In genomic region chr7:94160719-94161435, GRCh38 we compare ENCODE assay signal across 8 cellular contexts.
DNase-seq lines count a peak whose midpoint lies in the region; ATAC-seq and TF ChIP-seq lines count a peak whose summit lies in the region.

No MANE protein-coding gene starts in this region.

- H3K36me3 Mint-ChIP-seq in dendritic cell treated with granulocyte-macrophage colony-stimulating factor and Interleukin-4, amounts not matched to agents 40 ng/mL and 50 ng/mL, for 4 days (ENCODE audit: low read depth): no peaks in the 10 kb centered on the region
- H3K36me3 Mint-ChIP-seq in stimulated activated effector memory CD8-positive, alpha-beta T cell treated with anti-CD3 and anti-CD28 coated beads, Interleukin-12 subunit alpha, Interleukin-12 subunit beta, amount 100 ng/mL, for 72 hours: no peaks in the 10 kb centered on the region
- no peaks in the 10 kb centered on the region for H3K36me3 Mint-ChIP-seq in mesothelial cell of epicardium

- peak overlapping the region; percentile 66 for H3K4me3 Mint-ChIP-seq in dendritic cell treated with granulocyte-macrophage colony-stimulating factor and Interleukin-4, amounts not matched to agents 40 ng/mL and 50 ng/mL, for 4 days
- H3K4me3 Mint-ChIP-seq in stimulated activated effector memory CD8-positive, alpha-beta T cell treated with anti-CD3 and anti-CD28 coated beads, Interleukin-12 subunit alpha, Interleukin-12 subunit beta, amount 100 ng/mL, for 72 hours: no peak overlapping the region
- no peak overlapping the region for H3K4me3 Mint-ChIP-seq in mesothelial cell of epicardium

- intact Hi-C loops in dendritic cell treated with granulocyte-macrophage colony-stimulating factor and Interleukin-4, amounts not matched to agents 40 ng/mL and 50 ng/mL, for 4 days (cut with micrococcal nuclease): loop anchor here (10.0 kb wide), 1 partner anchor 596 kb away; no protein-coding TSS in a partner anchor

- H3K27me3 Mint-ChIP-seq in dendritic cell treated with granulocyte-macrophage colony-stimulating factor and Interleukin-4, amounts not matched to agents 40 ng/mL and 50 ng/mL, for 4 days: peaks cover 2% of the 10 kb centered on the region
- no peaks in the 10 kb centered on the region for H3K27me3 Mint-ChIP-seq in mesothelial cell of epicardium (ENCODE audit: low read depth)

- peaks cover 5% of the 10 kb centered on the region for H3K9me3 Mint-ChIP-seq in dendritic cell treated with granulocyte-macrophage colony-stimulating factor and Interleukin-4, amounts not matched to agents 40 ng/mL and 50 ng/mL, for 4 days
- H3K9me3 Mint-ChIP-seq in stimulated activated effector memory CD8-positive, alpha-beta T cell treated with anti-CD3 and anti-CD28 coated beads, Interleukin-12 subunit alpha, Interleukin-12 subunit beta, amount 100 ng/mL, for 72 hours: no peaks in the 10 kb centered on the region
- H3K9me3 Mint-ChIP-seq in mesothelial cell of epicardium: peaks cover 7% of the 10 kb centered on the region

- in situ Hi-C loops in GM13977 (cut with MboI; ENCODE audit: low pct_unique_long_range_greater_than_20kb, low sequenced_read_pairs, unreplicated experiment): no loop called here

- peak; percentile 31 for DNase-seq in GM13977 (ENCODE audit: low spot score)
- DNase-seq in stimulated activated effector memory CD8-positive, alpha-beta T cell treated with anti-CD3 and anti-CD28 coated beads, Interleukin-12 subunit alpha, Interleukin-12 subunit beta, amount 100 ng/mL, for 72 hours (ENCODE audit: low spot score in 2 of 2): no peak
- DNase-seq in mesothelial cell of epicardium (ENCODE audit: low spot score in 2 of 2, unreplicated experiment in 2 of 2): no peak
- no peak for DNase-seq in SHP77 treated with DMSO at 0.1 percent for 48 hours (lab: John Stamatoyannopoulos, UW)

- peak; percentile 94 for ATAC-seq in GM21381 (IDR thresholded peaks at IDR 0.05; ENCODE audit: unreplicated experiment)
- ATAC-seq in HG03432 (IDR thresholded peaks at IDR 0.05; ENCODE audit: unreplicated experiment): peak; percentile 99
- ATAC-seq in stimulated activated effector memory CD8-positive, alpha-beta T cell treated with anti-CD3 and anti-CD28 coated beads, Interleukin-12 subunit alpha, Interleukin-12 subunit beta, amount 100 ng/mL, for 72 hours: no peak
- no peak for ATAC-seq in esophagus mucosa

- peaks cover 19% of the 10 kb centered on the region for H3K4me1 Mint-ChIP-seq in dendritic cell treated with granulocyte-macrophage colony-stimulating factor and Interleukin-4, amounts not matched to agents 40 ng/mL and 50 ng/mL, for 4 days (ENCODE audit: low read depth)
- H3K4me1 Mint-ChIP-seq in stimulated activated effector memory CD8-positive, alpha-beta T cell treated with anti-CD3 and anti-CD28 coated beads, Interleukin-12 subunit alpha, Interleukin-12 subunit beta, amount 100 ng/mL, for 72 hours: peaks cover 6% of the 10 kb centered on the region
- no peaks in the 10 kb centered on the region for H3K4me1 Mint-ChIP-seq in mesothelial cell of epicardium

- H3K27ac Mint-ChIP-seq in dendritic cell treated with granulocyte-macrophage colony-stimulating factor and Interleukin-4, amounts not matched to agents 40 ng/mL and 50 ng/mL, for 4 days: peak overlapping the region; percentile 86
- H3K27ac Mint-ChIP-seq in stimulated activated effector memory CD8-positive, alpha-beta T cell treated with anti-CD3 and anti-CD28 coated beads, Interleukin-12 subunit alpha, Interleukin-12 subunit beta, amount 100 ng/mL, for 72 hours: no peak overlapping the region
- no peak overlapping the region for H3K27ac Mint-ChIP-seq in mesothelial cell of epicardium

- no peak for TF ChIP-seq CTCF in GM13977 (IDR thresholded peaks at IDR 0.05; ENCODE audit: extremely low read depth, insufficient read depth, missing control alignments)
- no peak for TF ChIP-seq CTCF in mesothelial cell of epicardium (IDR thresholded peaks at IDR 0.05; ENCODE audit: unreplicated experiment)

Comparison
In these comparisons a context has a peak if more than half of its experiments do, and no peak if none do; other contexts are left out.
1. ATAC-seq: peak in GM21381 (single experiment) and HG03432 (single experiment); none in stimulated activated effector memory CD8-positive, alpha-beta T cell treated with anti-CD3 and anti-CD28 coated beads, Interleukin-12 subunit alpha, Interleukin-12 subunit beta, amount 100 ng/mL, for 72 hours (single experiment) and esophagus mucosa (single experiment).